ENCODE assay signal across 8 cellular contexts in the genomic region with DNA sequence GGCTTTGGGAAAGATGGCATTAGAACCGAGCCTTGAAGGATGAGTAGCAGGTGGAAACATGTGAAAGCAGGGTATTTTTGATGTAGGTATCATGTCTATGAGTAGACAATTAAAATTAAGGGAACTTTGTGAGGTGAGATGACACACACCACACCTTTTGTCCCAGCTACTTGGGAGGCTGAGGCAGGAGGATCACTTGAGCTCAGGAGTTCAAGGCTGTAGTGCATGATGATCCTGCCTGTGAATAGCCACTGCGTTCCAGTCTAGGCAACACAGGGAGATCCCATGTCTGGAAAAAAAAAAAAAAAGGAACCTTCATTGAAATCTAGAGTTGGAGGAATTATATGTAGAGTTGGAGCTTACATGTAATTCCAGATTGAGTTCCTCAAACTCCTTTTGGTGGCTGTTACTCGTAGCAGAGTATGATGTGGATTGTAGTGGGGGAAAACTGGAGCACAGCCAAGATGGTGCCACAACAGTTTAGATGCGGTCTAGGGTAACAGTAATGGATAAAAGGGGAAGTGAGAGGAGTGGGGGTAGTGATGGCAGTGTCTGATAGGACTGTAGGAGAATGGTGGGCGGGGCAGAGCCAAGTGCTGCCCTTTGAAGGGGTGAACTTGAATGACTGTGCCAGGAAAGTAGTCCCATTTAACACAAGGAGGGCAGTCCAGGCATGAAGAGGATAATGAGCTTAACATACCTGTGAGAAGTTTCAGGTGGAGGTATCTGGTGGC. TPM values are rescaled to one million over a fixed set of nuclear protein-coding genes. Genes with fewer than 3 reads are reported as not detected.
A peak's percentile ranks its signal among the peaks of the same experiment; 100 is the strongest.
DNase-seq lines count a peak whose midpoint lies in the region; ATAC-seq and TF ChIP-seq lines count a peak whose summit lies in the region.

No MANE protein-coding gene starts in this region.

- CTCF ChIA-PET in MCF 10A (lab: Yijun Ruan, JAX) (interaction anchor here (1.6 kb wide), 1 partner anchor 50 kb away, joined by 5 read pairs; no protein-coding TSS in a partner anchor), RWPE1 (lab: Yijun Ruan, JAX) (interaction anchor here (0.6 kb wide), 2 partner anchors 522 to 1621 kb away, joined by 3 to 6 read pairs; no protein-coding TSS in a partner anchor)

- H3K36me3 Mint-ChIP-seq in T-helper 2 cell treated with Interferon-gamma antibody and Interleukin-4, amounts not matched to agents 5 μg/mL and 100 μg/mL, for 36 hours (ENCODE audit: low read depth) = peaks cover 24% of the 10 kb centered on the region
- no peaks in the 10 kb centered on the region for H3K36me3 Mint-ChIP-seq in stimulated activated memory B cell treated with anti-CD40 and anti-IgM and Interleukin-4, amounts not matched to agents 10 μg/mL and 1 μg/mL and 100 μg/mL, for 72 hours
- H3K36me3 Mint-ChIP-seq in MCF 10A (ENCODE audit: insufficient read depth, unreplicated experiment) = no peaks in the 10 kb centered on the region

- H3K4me3 Mint-ChIP-seq in T-helper 2 cell treated with Interferon-gamma antibody and Interleukin-4, amounts not matched to agents 5 μg/mL and 100 μg/mL, for 36 hours = no peak overlapping the region
- no peak overlapping the region for H3K4me3 Mint-ChIP-seq in stimulated activated memory B cell treated with anti-CD40 and anti-IgM and Interleukin-4, amounts not matched to agents 10 μg/mL and 1 μg/mL and 100 μg/mL, for 72 hours
- no peak overlapping the region for H3K4me3 Mint-ChIP-seq in MCF 10A (ENCODE audit: unreplicated experiment)

- H3K27me3 Mint-ChIP-seq in T-helper 2 cell treated with Interferon-gamma antibody and Interleukin-4, amounts not matched to agents 5 μg/mL and 100 μg/mL, for 36 hours (ENCODE audit: low read depth) = no peaks in the 10 kb centered on the region
- peaks cover 9% of the 10 kb centered on the region for H3K27me3 Mint-ChIP-seq in stimulated activated memory B cell treated with anti-CD40 and anti-IgM and Interleukin-4, amounts not matched to agents 10 μg/mL and 1 μg/mL and 100 μg/mL, for 72 hours
- no peaks in the 10 kb centered on the region for H3K27me3 Mint-ChIP-seq in MCF 10A (ENCODE audit: insufficient read depth, unreplicated experiment)

- no peaks in the 10 kb centered on the region for H3K9me3 Mint-ChIP-seq in T-helper 2 cell treated with Interferon-gamma antibody and Interleukin-4, amounts not matched to agents 5 μg/mL and 100 μg/mL, for 36 hours
- peaks cover 4% of the 10 kb centered on the region for H3K9me3 Mint-ChIP-seq in stimulated activated memory B cell treated with anti-CD40 and anti-IgM and Interleukin-4, amounts not matched to agents 10 μg/mL and 1 μg/mL and 100 μg/mL, for 72 hours
- no peaks in the 10 kb centered on the region for H3K9me3 Mint-ChIP-seq in MCF 10A (ENCODE audit: unreplicated experiment)

- DNase-seq in T-helper 2 cell treated with Interferon-gamma antibody and Interleukin-4, amounts not matched to agents 5 μg/mL and 100 μg/mL, for 36 hours (ENCODE audit: low spot score) = no peak
- DNase-seq in T-helper 2 cell = no peak
- peak; percentile 93 for DNase-seq in RPMI8226
- DNase-seq in MCF 10A (ENCODE audit: unreplicated experiment) = no peak
- no peak for DNase-seq in RWPE1 (ENCODE audit: low spot score)
- DNase-seq in NCI-H1436 (lab: John Stamatoyannopoulos, UW) = no peak

- no peak for TF ChIP-seq CTCF in MCF 10A (IDR thresholded peaks at IDR 0.05; ENCODE audit: unreplicated experiment)
- TF ChIP-seq CTCF in RWPE1 (conservative IDR thresholded peaks at IDR 0.05; ENCODE audit: low read depth) = no peak

- POLR2A ChIA-PET in MCF 10A (lab: Yijun Ruan, JAX) (interaction anchor here (1.3 to 3.2 kb wide), 4 partner anchors 12 to 69 kb away, joined by 5 to 19 read pairs (median 5); a partner anchor contains a TSS), RWPE1 (lab: Yijun Ruan, JAX; ENCODE audit: low non-redundant PET) (no interaction called here)

- intact Hi-C loops in MCF 10A (cut with micrococcal nuclease) = no loop called here

- peak overlapping the region; percentile 13 for H3K27ac Mint-ChIP-seq in T-helper 2 cell treated with Interferon-gamma antibody and Interleukin-4, amounts not matched to agents 5 μg/mL and 100 μg/mL, for 36 hours
- no peak overlapping the region for H3K27ac Mint-ChIP-seq in stimulated activated memory B cell treated with anti-CD40 and anti-IgM and Interleukin-4, amounts not matched to agents 10 μg/mL and 1 μg/mL and 100 μg/mL, for 72 hours
- H3K27ac Mint-ChIP-seq in MCF 10A (ENCODE audit: low read depth, unreplicated experiment) = no peak overlapping the region

- BruUV-seq in MCF 10A (replicated peaks; lab: Mats Ljungman, UMichigan) = no TSS peak

- no peak overlapping the region for H3K27ac ChIP-seq in RWPE1

- peak; percentile 70 for ATAC-seq in HG03064 (IDR thresholded peaks at IDR 0.05; ENCODE audit: low read depth, unreplicated experiment)
- peak; percentile 64 for ATAC-seq in stimulated activated memory B cell treated with anti-CD40 and anti-IgM and Interleukin-4, amounts not matched to agents 10 μg/mL and 1 μg/mL and 100 μg/mL, for 72 hours

- peaks cover 32% of the 10 kb centered on the region for H3K4me1 Mint-ChIP-seq in T-helper 2 cell treated with Interferon-gamma antibody and Interleukin-4, amounts not matched to agents 5 μg/mL and 100 μg/mL, for 36 hours (ENCODE audit: low read depth)
- peaks cover 7% of the 10 kb centered on the region for H3K4me1 Mint-ChIP-seq in stimulated activated memory B cell treated with anti-CD40 and anti-IgM and Interleukin-4, amounts not matched to agents 10 μg/mL and 1 μg/mL and 100 μg/mL, for 72 hours
- peaks cover 46% of the 10 kb centered on the region for H3K4me1 Mint-ChIP-seq in MCF 10A (ENCODE audit: insufficient read depth, unreplicated experiment)

RNA-seq across cellular contexts. Expression of a gene that starts 17.4 kb away (rescaled TPM):
- total RNA-seq in MCF 10A (2022) = 54.2 and 57.1 TPM in 2 replicates
